21 cellular contexts compared by ENCODE assay signal in genomic region chr1:55464550-55464949, GRCh38.
"Had no signal": no experiment of that assay in that cellular context is flagged by ENCODE, and none has a peak within 500 bp of the region (broad histone marks: within the 10 kb centered on the region; RNA-seq: fewer than 3 reads in every experiment).

No MANE protein-coding gene starts in this region.

- H3K4me1 Mint-ChIP-seq: activated CD4-positive, alpha-beta T cell treated with anti-CD3 and anti-CD28 coated beads, Interleukin-2, amount 10 ng/mL, durations not matched to agents 7 days and 5 days; activated naive CD8-positive, alpha-beta T cell treated with anti-CD3 and anti-CD28 coated beads, Interleukin-2, amount 10 ng/mL, durations not matched to agents 7 days and 5 days; central memory CD8-positive, alpha-beta T cell; stimulated activated memory B cell treated with anti-CD40 and anti-IgM and Interleukin-4, amounts not matched to agents 10 μg/mL and 1 μg/mL and 100 μg/mL, for 72 hours had no signal

- H3K4me1 ChIP-seq: ascending aorta, colonic mucosa, heart right ventricle, spleen had no signal

- H3K27ac ChIP-seq: ascending aorta, colonic mucosa, epithelial cell of prostate, heart right ventricle, spleen had no signal

- ATAC-seq: activated CD4-positive, CD25-positive, alpha-beta regulatory T cell treated with anti-CD3 and anti-CD28 coated beads, Interleukin-2, amount 50 U/mL, for 24 hours; activated CD8-positive, alpha-beta T cell treated with anti-CD3 and anti-CD28 coated beads, Interleukin-2, amount 10 ng/mL, durations not matched to agents 7 days and 5 days; natural killer cell treated with Interleukin-12 subunit alpha and Interleukin-12 subunit beta and Interleukin-15 and Interleukin-18, amount 100 ng/mL, for 72 hours; stimulated activated memory B cell treated with anti-CD40 and anti-IgM and Interleukin-4, amounts not matched to agents 10 μg/mL and 1 μg/mL and 100 μg/mL, for 72 hours had no signal

- H3K4me3 Mint-ChIP-seq: activated CD4-positive, alpha-beta T cell treated with anti-CD3 and anti-CD28 coated beads, Interleukin-2, amount 10 ng/mL, durations not matched to agents 7 days and 5 days; activated CD8-positive, alpha-beta T cell treated with anti-CD3 and anti-CD28 coated beads, Interleukin-2, amount 10 ng/mL, durations not matched to agents 7 days and 5 days; activated naive CD8-positive, alpha-beta T cell treated with anti-CD3 and anti-CD28 coated beads, Interleukin-2, amount 10 ng/mL, durations not matched to agents 7 days and 5 days; activated T-cell treated with anti-CD3 and anti-CD28 coated beads, Interleukin-2, amount 50 U/mL, for 24 hours; central memory CD8-positive, alpha-beta T cell; endodermal cell; natural killer cell treated with Interleukin-12 subunit alpha and Interleukin-12 subunit beta and Interleukin-15 and Interleukin-18, amount 100 ng/mL, for 72 hours; stimulated activated memory B cell treated with anti-CD40 and anti-IgM and Interleukin-4, amounts not matched to agents 10 μg/mL and 1 μg/mL and 100 μg/mL, for 72 hours had no signal

- H3K9me3 ChIP-seq: ascending aorta, colonic mucosa, spleen had no signal

- DNase-seq: activated CD4-positive, alpha-beta T cell treated with anti-CD3 and anti-CD28 coated beads, Interleukin-2, amount 10 ng/mL, durations not matched to agents 7 days and 5 days; activated CD8-positive, alpha-beta T cell treated with anti-CD3 and anti-CD28 coated beads, Interleukin-2, amount 10 ng/mL, durations not matched to agents 7 days and 5 days; activated naive CD4-positive, alpha-beta T cell treated with Interleukin-2 at 50 U/mL for 16 hours; activated naive CD8-positive, alpha-beta T cell treated with anti-CD3 and anti-CD28 coated beads, Interleukin-2, amount 10 ng/mL, durations not matched to agents 7 days and 5 days; activated T-cell treated with anti-CD3 and anti-CD28 coated beads, Interleukin-2, amount 50 U/mL, for 24 hours; colonic mucosa; endodermal cell; heart right ventricle; mesendoderm; posterior cingulate gyrus; spleen; stimulated activated CD4-positive, alpha-beta T cell treated with anti-CD3 and anti-CD28 coated beads, Interleukin-4, amount 100 ng/mL, for 4 hours; T-helper 1 cell; T1000 had no signal

- H3K36me3 ChIP-seq: ascending aorta, colonic mucosa, heart right ventricle, spleen had no signal

- H3K36me3 Mint-ChIP-seq: activated naive CD8-positive, alpha-beta T cell treated with anti-CD3 and anti-CD28 coated beads, Interleukin-2, amount 10 ng/mL, durations not matched to agents 7 days and 5 days; natural killer cell treated with Interleukin-12 subunit alpha and Interleukin-12 subunit beta and Interleukin-15 and Interleukin-18, amount 100 ng/mL, for 72 hours; stimulated activated memory B cell treated with anti-CD40 and anti-IgM and Interleukin-4, amounts not matched to agents 10 μg/mL and 1 μg/mL and 100 μg/mL, for 72 hours had no signal

- H3K27me3 Mint-ChIP-seq: activated CD4-positive, alpha-beta T cell treated with anti-CD3 and anti-CD28 coated beads, Interleukin-2, amount 10 ng/mL, durations not matched to agents 7 days and 5 days; activated T-cell treated with anti-CD3 and anti-CD28 coated beads, Interleukin-2, amount 50 U/mL, for 24 hours; natural killer cell treated with Interleukin-12 subunit alpha and Interleukin-12 subunit beta and Interleukin-15 and Interleukin-18, amount 100 ng/mL, for 72 hours; stimulated activated memory B cell treated with anti-CD40 and anti-IgM and Interleukin-4, amounts not matched to agents 10 μg/mL and 1 μg/mL and 100 μg/mL, for 72 hours had no signal

- H3K27me3 ChIP-seq: ascending aorta, colonic mucosa, heart right ventricle, spleen had no signal

- H3K4me3 ChIP-seq: ascending aorta, colonic mucosa, heart right ventricle, spleen had no signal

- H3K9me3 Mint-ChIP-seq: activated CD4-positive, alpha-beta T cell treated with anti-CD3 and anti-CD28 coated beads, Interleukin-2, amount 10 ng/mL, durations not matched to agents 7 days and 5 days; activated naive CD8-positive, alpha-beta T cell treated with anti-CD3 and anti-CD28 coated beads, Interleukin-2, amount 10 ng/mL, durations not matched to agents 7 days and 5 days; activated T-cell treated with anti-CD3 and anti-CD28 coated beads, Interleukin-2, amount 50 U/mL, for 24 hours; activated T-helper 2 cell treated with anti-CD3 and anti-CD28 coated beads, Interferon-gamma antibody, Interleukin-2, Interleukin-4, amounts not matched to agents 10 μg/mL and 5 μg/mL and 100 μg/mL, durations not matched to agents 14 hours and 24 hours and 36 hours; central memory CD8-positive, alpha-beta T cell; endodermal cell; natural killer cell treated with Interleukin-12 subunit alpha and Interleukin-12 subunit beta and Interleukin-15 and Interleukin-18, amount 100 ng/mL, for 72 hours; stimulated activated memory B cell treated with anti-CD40 and anti-IgM and Interleukin-4, amounts not matched to agents 10 μg/mL and 1 μg/mL and 100 μg/mL, for 72 hours had no signal

- H3K27ac Mint-ChIP-seq: activated CD4-positive, alpha-beta T cell treated with anti-CD3 and anti-CD28 coated beads, Interleukin-2, amount 10 ng/mL, durations not matched to agents 7 days and 5 days; activated CD8-positive, alpha-beta T cell treated with anti-CD3 and anti-CD28 coated beads, Interleukin-2, amount 10 ng/mL, durations not matched to agents 7 days and 5 days; activated naive CD8-positive, alpha-beta T cell treated with anti-CD3 and anti-CD28 coated beads, Interleukin-2, amount 10 ng/mL, durations not matched to agents 7 days and 5 days; activated T-cell treated with anti-CD3 and anti-CD28 coated beads, Interleukin-2, amount 50 U/mL, for 24 hours; activated T-helper 2 cell treated with anti-CD3 and anti-CD28 coated beads, Interferon-gamma antibody, Interleukin-2, Interleukin-4, amounts not matched to agents 10 μg/mL and 5 μg/mL and 100 μg/mL, durations not matched to agents 14 hours and 24 hours and 36 hours; endodermal cell; natural killer cell treated with Interleukin-12 subunit alpha and Interleukin-12 subunit beta and Interleukin-15 and Interleukin-18, amount 100 ng/mL, for 72 hours; stimulated activated memory B cell treated with anti-CD40 and anti-IgM and Interleukin-4, amounts not matched to agents 10 μg/mL and 1 μg/mL and 100 μg/mL, for 72 hours had no signal
